Comparison of ENCODE assay signal across 19 cellular contexts in genomic region chr10:117533507-117534281, GRCh38. TPM values are rescaled to one million over a fixed set of nuclear protein-coding genes. Genes with fewer than 3 reads are reported as not detected.
DNase-seq lines count a peak whose midpoint lies in the region; ATAC-seq and TF ChIP-seq lines count a peak whose summit lies in the region.
"Had no signal": no experiment of that assay in that cellular context is flagged by ENCODE, and none has a peak within 500 bp of the region (broad histone marks: within the 10 kb centered on the region; RNA-seq: fewer than 3 reads in every experiment).

No MANE protein-coding gene starts in this region.

- H3K27me3 Mint-ChIP-seq in activated CD8-positive, alpha-beta memory T cell treated with anti-CD3 and anti-CD28 coated beads, Interleukin-2, amount 10 ng/mL, durations not matched to agents 7 days and 5 days: peaks cover 89% of the 10 kb centered on the region
- H3K27me3 Mint-ChIP-seq in WTC11 (ENCODE audit: low read depth) (peaks cover 100% of the 10 kb centered on the region), chondrocyte (ENCODE audit: low read depth) (peaks cover 61% of the 10 kb centered on the region)

- ATAC-seq in activated CD8-positive, alpha-beta memory T cell treated with anti-CD3 and anti-CD28 coated beads, Interleukin-2, amount 10 ng/mL, durations not matched to agents 7 days and 5 days: no peak
- no peak for ATAC-seq in WTC11
- ATAC-seq: natural killer cell treated with Interleukin-12 subunit alpha and Interleukin-12 subunit beta and Interleukin-15 and Interleukin-18, amount 100 ng/mL, for 72 hours had no signal

- peaks cover 12% of the 10 kb centered on the region for H3K27me3 ChIP-seq in kidney epithelial cell (ENCODE audit: control insufficient read depth, insufficient read depth, low read length)
- H3K27me3 ChIP-seq in uterus: no peaks in the 10 kb centered on the region

- H3K9me3 ChIP-seq in uterus: no peaks in the 10 kb centered on the region
- H3K9me3 ChIP-seq: esophagus muscularis mucosa had no signal

- intact Hi-C loops in uterus (cut with DNase I; ENCODE audit: low total_unique reads): no loop called here

- peak overlapping the region; percentile 63 for H3K27ac Mint-ChIP-seq in activated CD8-positive, alpha-beta memory T cell treated with anti-CD3 and anti-CD28 coated beads, Interleukin-2, amount 10 ng/mL, durations not matched to agents 7 days and 5 days
- no peak overlapping the region for H3K27ac Mint-ChIP-seq in WTC11
- H3K27ac Mint-ChIP-seq in chondrocyte (ENCODE audit: unreplicated experiment): no peak overlapping the region
- H3K27ac Mint-ChIP-seq: activated T-cell treated with anti-CD3 and anti-CD28 coated beads, Interleukin-2, amount 50 U/mL, for 24 hours; natural killer cell treated with Interleukin-12 subunit alpha and Interleukin-12 subunit beta and Interleukin-15 and Interleukin-18, amount 100 ng/mL, for 72 hours; stimulated activated naive CD8-positive, alpha-beta T cell treated with anti-CD3 and anti-CD28 coated beads, Interleukin-15, Interleukin-2, amounts not matched to agents 100 ng/mL and 50 ng/mL, for 24 hours had no signal

- DNase-seq in activated CD8-positive, alpha-beta memory T cell treated with anti-CD3 and anti-CD28 coated beads, Interleukin-2, amount 10 ng/mL, durations not matched to agents 7 days and 5 days: no peak
- DNase-seq in activated CD8-positive, alpha-beta memory T cell treated with anti-CD3 and anti-CD28 coated beads for 24 hours: no peak
- no peak for DNase-seq in WTC11 (ENCODE audit: low spot score)
- no peak for DNase-seq in kidney epithelial cell (ENCODE audit: low read depth)
- DNase-seq in uterus: peak; percentile 77 to 90
- no peak for DNase-seq in chondrocyte (ENCODE audit: low spot score)
- DNase-seq in foreskin melanocyte: no peak
- DNase-seq in activated effector memory CD4-positive, alpha-beta T cell treated with anti-CD3 and anti-CD28 coated beads, Interleukin-2, amount 50 U/mL, for 16 hours: no peak
- DNase-seq: activated T-cell treated with anti-CD3 and anti-CD28 coated beads, Interleukin-2, amount 50 U/mL, for 24 hours; amygdala; cortex of kidney; KG1; NCI-H187; NCI-H774; RPMI8226 had no signal

- H3K36me3 ChIP-seq in kidney epithelial cell (ENCODE audit: control insufficient read depth, insufficient read depth, low read length) (no peaks in the 10 kb centered on the region), uterus (no peaks in the 10 kb centered on the region)
- H3K36me3 ChIP-seq: esophagus muscularis mucosa had no signal

- TF ChIP-seq CTCF in WTC11 (IDR thresholded peaks at IDR 0.05) (no peak), kidney epithelial cell (IDR thresholded peaks at IDR 0.05; ENCODE audit: insufficient read depth, low read length, poor library complexity, severe bottlenecking) (no peak), uterus (IDR thresholded peaks at IDR 0.05) (no peak), chondrocyte (IDR thresholded peaks at IDR 0.05) (no peak)

- H3K4me1 Mint-ChIP-seq in activated CD8-positive, alpha-beta memory T cell treated with anti-CD3 and anti-CD28 coated beads, Interleukin-2, amount 10 ng/mL, durations not matched to agents 7 days and 5 days: peaks cover 5% of the 10 kb centered on the region
- H3K4me1 Mint-ChIP-seq in WTC11: peaks cover 19% of the 10 kb centered on the region
- peaks cover 11% of the 10 kb centered on the region for H3K4me1 Mint-ChIP-seq in chondrocyte (ENCODE audit: low read depth)

- H3K4me3 Mint-ChIP-seq in activated CD8-positive, alpha-beta memory T cell treated with anti-CD3 and anti-CD28 coated beads, Interleukin-2, amount 10 ng/mL, durations not matched to agents 7 days and 5 days: no peak overlapping the region
- H3K4me3 Mint-ChIP-seq in WTC11 (peak overlapping the region; percentile 24; the same call in 1 of the 2 replicates), chondrocyte (ENCODE audit: unreplicated experiment) (no peak overlapping the region)
- H3K4me3 Mint-ChIP-seq: activated T-cell treated with anti-CD3 and anti-CD28 coated beads, Interleukin-2, amount 50 U/mL, for 24 hours; natural killer cell treated with Interleukin-12 subunit alpha and Interleukin-12 subunit beta and Interleukin-15 and Interleukin-18, amount 100 ng/mL, for 72 hours; stimulated activated naive CD8-positive, alpha-beta T cell treated with anti-CD3 and anti-CD28 coated beads, Interleukin-15, Interleukin-2, amounts not matched to agents 100 ng/mL and 50 ng/mL, for 24 hours had no signal

- TF ChIP-seq POLR2A in uterus (IDR thresholded peaks at IDR 0.05): peak; percentile 68 to 77

- H3K27ac ChIP-seq in uterus: peak overlapping the region; percentile 98
- H3K27ac ChIP-seq: esophagus muscularis mucosa had no signal

- POLR2A ChIA-PET in WTC11 (lab: Charles Lee): interaction anchor here (1.1 kb wide), 1 partner anchor 18 kb away, joined by 3 read pairs; no protein-coding TSS in a partner anchor

- H3K4me1 ChIP-seq in uterus: peaks cover 0 to 3% of the 10 kb centered on the region in 2 donors

- H3K4me3 ChIP-seq in kidney epithelial cell (ENCODE audit: low read depth, low read length) (peak overlapping the region; percentile 43), uterus (peak overlapping the region; percentile 37 to 46)

- CTCF ChIA-PET in activated CD8-positive, alpha-beta memory T cell treated with anti-CD3 and anti-CD28 coated beads, Interleukin-2, amount 10 ng/mL, durations not matched to agents 7 days and 5 days (lab: Charles Lee): no interaction called here
- CTCF ChIA-PET in WTC11 (lab: Charles Lee): interaction anchor here (0.6 to 3.8 kb wide), 6 partner anchors 12 to 317 kb away, joined by 3 to 22 read pairs (median 5); no protein-coding TSS in a partner anchor

- no peaks in the 10 kb centered on the region for H3K9me3 Mint-ChIP-seq in activated CD8-positive, alpha-beta memory T cell treated with anti-CD3 and anti-CD28 coated beads, Interleukin-2, amount 10 ng/mL, durations not matched to agents 7 days and 5 days (ENCODE audit: low read depth)
- no peaks in the 10 kb centered on the region for H3K9me3 Mint-ChIP-seq in WTC11
- no peaks in the 10 kb centered on the region for H3K9me3 Mint-ChIP-seq in chondrocyte (ENCODE audit: low read depth)
- H3K9me3 Mint-ChIP-seq: activated T-cell treated with anti-CD3 and anti-CD28 coated beads, Interleukin-2, amount 50 U/mL, for 24 hours; natural killer cell treated with Interleukin-12 subunit alpha and Interleukin-12 subunit beta and Interleukin-15 and Interleukin-18, amount 100 ng/mL, for 72 hours; stimulated activated naive CD8-positive, alpha-beta T cell treated with anti-CD3 and anti-CD28 coated beads, Interleukin-15, Interleukin-2, amounts not matched to agents 100 ng/mL and 50 ng/mL, for 24 hours had no signal

- H3K36me3 Mint-ChIP-seq in activated CD8-positive, alpha-beta memory T cell treated with anti-CD3 and anti-CD28 coated beads, Interleukin-2, amount 10 ng/mL, durations not matched to agents 7 days and 5 days: no peaks in the 10 kb centered on the region
- H3K36me3 Mint-ChIP-seq in WTC11 (no peaks in the 10 kb centered on the region), chondrocyte (ENCODE audit: low read depth) (no peaks in the 10 kb centered on the region)
- H3K36me3 Mint-ChIP-seq: natural killer cell treated with Interleukin-12 subunit alpha and Interleukin-12 subunit beta and Interleukin-15 and Interleukin-18, amount 100 ng/mL, for 72 hours had no signal

TF ChIP-seq in WTC11, 78 proteins besides CTCF, POLR2A, EP300 and RAD21 (continues in another document):
- TF ChIP-seq TEAD1 (CRISPR knock-in tag; IDR thresholded peaks at IDR 0.05): no peak
- TF ChIP-seq ETV6 (CRISPR knock-in tag; IDR thresholded peaks at IDR 0.05): no peak
- TF ChIP-seq, protein P1, sequence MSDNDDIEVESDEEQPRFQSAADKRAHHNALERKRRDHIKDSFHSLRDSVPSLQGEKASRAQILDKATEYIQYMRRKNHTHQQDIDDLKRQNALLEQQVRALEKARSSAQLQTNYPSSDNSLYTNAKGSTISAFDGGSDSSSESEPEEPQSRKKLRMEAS (CRISPR knock-in tag; IDR thresholded peaks at IDR 0.05): no peak
- no peak for TF ChIP-seq ZNF396 (CRISPR knock-in tag; IDR thresholded peaks at IDR 0.05; ENCODE audit: borderline replicate concordance)
- TF ChIP-seq ZNF263 (CRISPR knock-in tag; IDR thresholded peaks at IDR 0.05; ENCODE audit: low read depth): no peak
- no peak for TF ChIP-seq ZNF281 (CRISPR knock-in tag; IDR thresholded peaks at IDR 0.05)
- TF ChIP-seq CBFB (CRISPR knock-in tag; IDR thresholded peaks at IDR 0.05; ENCODE audit: low read depth): no peak
- TF ChIP-seq FOXP1 (CRISPR knock-in tag; IDR thresholded peaks at IDR 0.05; ENCODE audit: borderline replicate concordance): no peak
- TF ChIP-seq TEAD4 (CRISPR knock-in tag; IDR thresholded peaks at IDR 0.05): no peak

RNA-seq across cellular contexts. Expression of gene EMX2, which starts 8.9 kb away (rescaled TPM):
- total RNA-seq in activated CD8-positive, alpha-beta memory T cell treated with anti-CD3 and anti-CD28 coated beads, Interleukin-2, amount 10 ng/mL, durations not matched to agents 7 days and 5 days: not detected
- not detected in 3 replicates for total RNA-seq in WTC11 (2021)
- total RNA-seq in kidney epithelial cell: 4.1 and 6.1 TPM in 2 replicates
- total RNA-seq in uterus: 100 to 1,000 TPM in 1 of 4 donors, 10 to 100 TPM in 2, 1 to 10 TPM in 1; 6.7 to 154 (median 17.1) TPM
- 4.7 TPM in 1 of 3 replicates, not detected in the others for total RNA-seq in chondrocyte
- total RNA-seq: natural killer cell treated with Interleukin-12 subunit alpha and Interleukin-12 subunit beta and Interleukin-15 and Interleukin-18, amount 100 ng/mL, for 72 hours; T-helper 1 cell treated with Interleukin-12 subunit alpha and Interleukin-12 subunit beta and Interleukin-4 antibody, amounts not matched to agents 30 ng/mL and 1 ng/mL, for 36 hours had no signal

Comparison
In these comparisons a context has a peak if more than half of its experiments do, and no peak if none do; other contexts are left out.
1. DNase-seq: peak in uterus (2 of 2); none in activated CD8-positive, alpha-beta memory T cell treated with anti-CD3 and anti-CD28 coated beads, Interleukin-2, amount 10 ng/mL, durations not matched to agents 7 days and 5 days (single experiment), activated CD8-positive, alpha-beta memory T cell treated with anti-CD3 and anti-CD28 coated beads for 24 hours (single experiment), WTC11 (single experiment), kidney epithelial cell (single experiment), chondrocyte (single experiment), foreskin melanocyte (single experiment) and activated effector memory CD4-positive, alpha-beta T cell treated with anti-CD3 and anti-CD28 coated beads, Interleukin-2, amount 50 U/mL, for 16 hours (single experiment).